In the genomic region with DNA sequence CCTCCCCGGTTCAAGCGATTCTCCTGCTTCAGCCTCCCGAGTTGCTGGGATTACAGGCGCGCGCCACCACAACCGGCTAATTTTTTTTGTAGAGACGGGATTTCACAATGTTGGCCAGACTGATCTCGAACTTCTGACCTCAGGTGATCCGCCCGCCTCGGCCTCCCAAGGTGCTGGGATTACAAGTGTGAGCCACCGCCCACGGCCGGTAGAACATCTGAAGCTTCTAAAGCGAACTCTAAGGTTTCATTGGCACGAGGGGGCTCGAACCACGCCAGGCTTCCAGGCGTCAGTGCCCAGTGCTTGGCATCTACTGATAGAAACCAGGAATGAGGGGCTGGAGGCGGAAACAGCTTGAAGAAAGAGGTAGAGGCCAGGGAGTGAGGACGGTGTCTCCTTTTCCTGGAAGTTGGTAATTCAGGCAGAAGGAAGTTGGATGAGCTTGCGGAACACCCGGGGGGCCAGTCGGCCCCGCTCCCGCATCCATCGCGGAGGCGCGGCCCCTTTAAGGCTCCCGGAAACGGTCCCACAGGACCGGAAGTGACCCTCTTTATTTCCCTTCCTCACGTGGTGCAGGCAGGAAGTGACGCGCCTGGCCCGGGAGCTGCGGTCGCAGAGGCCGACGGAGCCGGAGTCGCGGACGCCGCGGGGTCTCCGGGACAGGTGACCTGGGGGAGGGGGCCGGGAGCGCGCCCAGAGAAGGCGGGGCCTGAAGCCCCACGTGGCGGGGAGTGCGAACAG, we compare ENCODE assay signal across 8 cellular contexts. TPM values are rescaled to one million over a fixed set of nuclear protein-coding genes. Genes with fewer than 3 reads are reported as not detected.
A peak's percentile ranks its signal among the peaks of the same experiment; 100 is the strongest.
DNase-seq lines count a peak whose midpoint lies in the region; ATAC-seq and TF ChIP-seq lines count a peak whose summit lies in the region.

A gene (plus strand): TSS at position 579 of the 741 bp plus-strand sequence. CDS start 1,876 bp downstream, outside the sequence.

- no peak for TF ChIP-seq CTCF in LNCaP clone FGC (IDR thresholded peaks at IDR 0.05; ENCODE audit: control insufficient read depth, extremely low read depth, insufficient read depth)
- no peak for TF ChIP-seq CTCF in gastroesophageal sphincter (IDR thresholded peaks at IDR 0.05)
- no peak for TF ChIP-seq CTCF in thoracic aorta (IDR thresholded peaks at IDR 0.05)

- peak within 1 kb of the TSS; percentile 67 for H3K4me3 ChIP-seq in LNCaP clone FGC (ENCODE audit: low read depth, low read length)
- H3K4me3 ChIP-seq in gastroesophageal sphincter: peak within 1 kb of the TSS; percentile 37 to 61
- peak within 1 kb of the TSS; percentile 77 for H3K4me3 ChIP-seq in thoracic aorta

- H3K27me3 ChIP-seq in gastroesophageal sphincter: no peaks in the 10 kb centered on the region
- no peaks in the 10 kb centered on the region for H3K27me3 ChIP-seq in thoracic aorta (replicated peaks; ENCODE audit: insufficient read depth)

- H3K27ac ChIP-seq in gastroesophageal sphincter: peak within 1 kb of the TSS; percentile 67 to 99 (median 90)
- peak within 1 kb of the TSS; percentile 91 to 94 for H3K27ac ChIP-seq in thoracic aorta

- peak; percentile 96 for DNase-seq in ELR (ENCODE audit: low read depth)
- DNase-seq in GOT3 (lab: John Stamatoyannopoulos, UW): peak; percentile 96
- DNase-seq in LNCaP clone FGC (ENCODE audit: low read depth): peak; percentile 79
- peak; percentile 93 for DNase-seq in RPMI8226
- DNase-seq in activated naive CD4-positive, alpha-beta T cell treated with Interleukin-2 at 50 U/mL for 16 hours: peak; percentile 95
- DNase-seq in non-pigmented ciliary epithelial cell (ENCODE audit: low read depth): peak; percentile 74
- peak; percentile 84 for DNase-seq in thoracic aorta (ENCODE audit: low spot score)

- TF ChIP-seq EP300 in gastroesophageal sphincter (IDR thresholded peaks at IDR 0.05): no peak

- peaks cover 0 to 30% of the 10 kb centered on the region in 2 donors for H3K36me3 ChIP-seq in gastroesophageal sphincter
- H3K36me3 ChIP-seq in thoracic aorta: peaks cover 23% of the 10 kb centered on the region

- ATAC-seq in gastroesophageal sphincter (peak; percentile 73), thoracic aorta (ENCODE audit: insufficient number of reproducible peaks, low FRiP score, low read depth) (peak; percentile 31)

- WGBS in gastroesophageal sphincter (ENCODE audit: low coverage in 1 of 2), 2 donors: 20 to 38% methylated on average over 1 to 4 of the region's 56 CpGs

- TF ChIP-seq POLR2A in gastroesophageal sphincter (IDR thresholded peaks at IDR 0.05): peak; percentile 83 to 95

- H3K9me3 ChIP-seq in gastroesophageal sphincter: no peaks in the 10 kb centered on the region
- H3K9me3 ChIP-seq in thoracic aorta: no peaks in the 10 kb centered on the region

- peaks cover 3 to 47% (median 16%) of the 10 kb centered on the region in 3 donors for H3K4me1 ChIP-seq in gastroesophageal sphincter
- H3K4me1 ChIP-seq in thoracic aorta (ENCODE audit: control insufficient read depth in 1 of 2, low read depth in 2 of 2): peaks cover 9 to 35% of the 10 kb centered on the region in 2 donors

RNA-seq across cellular contexts. Expression of the gene that starts here (rescaled TPM):
- total RNA-seq in gastroesophageal sphincter (10 to 100 TPM; 17.3 to 36.9 (median 28.5) TPM), thoracic aorta (10 to 100 TPM; 26.7 to 38.9 TPM)

Comparison
In these comparisons a context has a peak if more than half of its experiments do, and no peak if none do; other contexts are left out.
1. Peak in every context shown above with its lines: DNase-seq, ATAC-seq, H3K4me3 ChIP-seq and H3K27ac ChIP-seq.